ENCODE assay signal across 11 cellular contexts in genomic region chr22:41908409-41909289, GRCh38. TPM values are rescaled to one million over a fixed set of nuclear protein-coding genes. Genes with fewer than 3 reads are reported as not detected.
DNase-seq lines count a peak whose midpoint lies in the region; ATAC-seq and FAIRE-seq lines count a peak whose summit lies in the region.
"Had no signal": no experiment of that assay in that cellular context is flagged by ENCODE, and none has a peak within 500 bp of the region (broad histone marks: within the 10 kb centered on the region; RNA-seq: fewer than 3 reads in every experiment).

No MANE protein-coding gene starts in this region.

- ATAC-seq in activated CD8-positive, alpha-beta T cell treated with anti-CD3 and anti-CD28 coated beads, Interleukin-2, amount 10 ng/mL, durations not matched to agents 7 days and 5 days = peak; percentile 23
- ATAC-seq in naive B cell (ENCODE audit: low read depth in 2 of 2) = peak; percentile 10 to 17
- ATAC-seq: upper lobe of right lung had no signal

- H3K27me3 Mint-ChIP-seq in activated CD8-positive, alpha-beta T cell treated with anti-CD3 and anti-CD28 coated beads, Interleukin-2, amount 10 ng/mL, durations not matched to agents 7 days and 5 days (ENCODE audit: low read depth) = peaks cover 31% of the 10 kb centered on the region
- H3K27me3 Mint-ChIP-seq in naive B cell = peaks cover 4 to 30% (median 15%) of the 10 kb centered on the region in 3 donors

- DNase-seq in DMS 273 (lab: John Stamatoyannopoulos, UW; ENCODE audit: unreplicated experiment) = peak; percentile 35
- DNase-seq in DMS 273 treated with DMSO at 0.1 percent for 48 hours (lab: John Stamatoyannopoulos, UW) = no peak
- no peak for DNase-seq in GM18507 (ENCODE audit: extremely low spot score, insufficient read length, low read depth)
- DNase-seq in activated CD8-positive, alpha-beta T cell treated with anti-CD3 and anti-CD28 coated beads, Interleukin-2, amount 10 ng/mL, durations not matched to agents 7 days and 5 days = peak; percentile 61
- DNase-seq in naive B cell = no peak
- no peak for DNase-seq in NCI-H1092 treated with DMSO at 0.1 percent for 48 hours (lab: John Stamatoyannopoulos, UW)
- no peak for DNase-seq in effector CD8-positive, alpha-beta T cell (lab: John Stamatoyannopoulos, UW)
- no peak for DNase-seq in dedifferentiated amniotic fluid mesenchymal stem cell (ENCODE audit: extremely low spot score)
- DNase-seq: upper lobe of right lung had no signal

- FAIRE-seq in GM18507 (lab: Jason Lieb, UNC) = peak; percentile 52
- FAIRE-seq: A204.1 had no signal

- CTCF ChIA-PET in activated CD8-positive, alpha-beta T cell treated with anti-CD3 and anti-CD28 coated beads, Interleukin-2, amount 10 ng/mL, durations not matched to agents 7 days and 5 days (lab: Charles Lee) = interaction anchor here (0.8 to 3.2 kb wide), 6 partner anchors 11 to 211 kb away, joined by 3 to 13 read pairs (median 5); partner anchors contain the start of gene CENPM

- H3K27ac Mint-ChIP-seq in activated CD8-positive, alpha-beta T cell treated with anti-CD3 and anti-CD28 coated beads, Interleukin-2, amount 10 ng/mL, durations not matched to agents 7 days and 5 days = peak overlapping the region; percentile 46
- H3K27ac Mint-ChIP-seq in naive B cell = peak overlapping the region in 5 of 6 donors; percentile 36 to 94 (median 82)

- peaks cover 28% of the 10 kb centered on the region for H3K4me1 Mint-ChIP-seq in activated CD8-positive, alpha-beta T cell treated with anti-CD3 and anti-CD28 coated beads, Interleukin-2, amount 10 ng/mL, durations not matched to agents 7 days and 5 days (ENCODE audit: low read depth)
- H3K4me1 Mint-ChIP-seq in naive B cell = peaks cover 40 to 53% (median 44%) of the 10 kb centered on the region in 3 donors

- no peaks in the 10 kb centered on the region for H3K9me3 Mint-ChIP-seq in activated CD8-positive, alpha-beta T cell treated with anti-CD3 and anti-CD28 coated beads, Interleukin-2, amount 10 ng/mL, durations not matched to agents 7 days and 5 days (ENCODE audit: insufficient read depth)
- no peaks in the 10 kb centered on the region for H3K9me3 Mint-ChIP-seq in naive B cell

- H3K4me3 Mint-ChIP-seq in activated CD8-positive, alpha-beta T cell treated with anti-CD3 and anti-CD28 coated beads, Interleukin-2, amount 10 ng/mL, durations not matched to agents 7 days and 5 days = peak overlapping the region; percentile 22
- peak overlapping the region; percentile 52 to 89 (median 74) for H3K4me3 Mint-ChIP-seq in naive B cell

- POLR2A ChIA-PET in activated CD8-positive, alpha-beta T cell treated with anti-CD3 and anti-CD28 coated beads, Interleukin-2, amount 10 ng/mL, durations not matched to agents 7 days and 5 days (lab: Charles Lee) = interaction anchor here (1.3 to 2.2 kb wide), 2 partner anchors 11 to 32 kb away, joined by 5 to 6 read pairs; no protein-coding TSS in a partner anchor

- H3K36me3 Mint-ChIP-seq in activated CD8-positive, alpha-beta T cell treated with anti-CD3 and anti-CD28 coated beads, Interleukin-2, amount 10 ng/mL, durations not matched to agents 7 days and 5 days (ENCODE audit: low read depth) = peaks cover 19% of the 10 kb centered on the region
- H3K36me3 Mint-ChIP-seq in naive B cell = peaks cover 3 to 7% of the 10 kb centered on the region in 2 donors

RNA-seq across cellular contexts. Expression of gene SHISA8, which starts 6.2 kb away (rescaled TPM):
- total RNA-seq in activated CD8-positive, alpha-beta T cell treated with anti-CD3 and anti-CD28 coated beads, Interleukin-2, amount 10 ng/mL, durations not matched to agents 7 days and 5 days = not detected
- polyA plus RNA-seq in naive B cell (ENCODE audit: low read depth in 6 of 6) = 1 to 10 TPM in 1 of 6 donors, under 1 TPM in 5; 0.28 to 1.7 (median 0.67) TPM
- total RNA-seq: renal cortical epithelial cell, upper lobe of right lung had no signal

RNA-seq across cellular contexts. Expression of gene TNFRSF13C, which starts 18.0 kb away (rescaled TPM):
- total RNA-seq in activated CD8-positive, alpha-beta T cell treated with anti-CD3 and anti-CD28 coated beads, Interleukin-2, amount 10 ng/mL, durations not matched to agents 7 days and 5 days = 1 to 10 TPM; 1.2 to 1.6 TPM
- polyA plus RNA-seq in naive B cell (ENCODE audit: low read depth in 6 of 6) = 100 to 1,000 TPM in 1 of 6 donors, 10 to 100 TPM in 5; 65.3 to 104 (median 84.2) TPM

RNA-seq across cellular contexts. Expression of gene CENPM, which starts 38.3 kb away (rescaled TPM):
- total RNA-seq in activated CD8-positive, alpha-beta T cell treated with anti-CD3 and anti-CD28 coated beads, Interleukin-2, amount 10 ng/mL, durations not matched to agents 7 days and 5 days = 10 to 100 TPM; 83.6 to 83.8 TPM
- polyA plus RNA-seq in naive B cell (ENCODE audit: low read depth in 6 of 6) = 10 to 100 TPM; 41.2 to 70.9 (median 53.0) TPM

Comparison
In these comparisons a context has a peak if more than half of its experiments do, and no peak if none do; other contexts are left out.
1. DNase-seq: peak in DMS 273 (single experiment) and activated CD8-positive, alpha-beta T cell treated with anti-CD3 and anti-CD28 coated beads, Interleukin-2, amount 10 ng/mL, durations not matched to agents 7 days and 5 days (single experiment); none in DMS 273 treated with DMSO at 0.1 percent for 48 hours (single experiment), GM18507 (single experiment), naive B cell (single experiment), NCI-H1092 treated with DMSO at 0.1 percent for 48 hours (single experiment), effector CD8-positive, alpha-beta T cell (single experiment) and dedifferentiated amniotic fluid mesenchymal stem cell (single experiment).